ENCODE assay signal across 1 cellular context in the genomic region with DNA sequence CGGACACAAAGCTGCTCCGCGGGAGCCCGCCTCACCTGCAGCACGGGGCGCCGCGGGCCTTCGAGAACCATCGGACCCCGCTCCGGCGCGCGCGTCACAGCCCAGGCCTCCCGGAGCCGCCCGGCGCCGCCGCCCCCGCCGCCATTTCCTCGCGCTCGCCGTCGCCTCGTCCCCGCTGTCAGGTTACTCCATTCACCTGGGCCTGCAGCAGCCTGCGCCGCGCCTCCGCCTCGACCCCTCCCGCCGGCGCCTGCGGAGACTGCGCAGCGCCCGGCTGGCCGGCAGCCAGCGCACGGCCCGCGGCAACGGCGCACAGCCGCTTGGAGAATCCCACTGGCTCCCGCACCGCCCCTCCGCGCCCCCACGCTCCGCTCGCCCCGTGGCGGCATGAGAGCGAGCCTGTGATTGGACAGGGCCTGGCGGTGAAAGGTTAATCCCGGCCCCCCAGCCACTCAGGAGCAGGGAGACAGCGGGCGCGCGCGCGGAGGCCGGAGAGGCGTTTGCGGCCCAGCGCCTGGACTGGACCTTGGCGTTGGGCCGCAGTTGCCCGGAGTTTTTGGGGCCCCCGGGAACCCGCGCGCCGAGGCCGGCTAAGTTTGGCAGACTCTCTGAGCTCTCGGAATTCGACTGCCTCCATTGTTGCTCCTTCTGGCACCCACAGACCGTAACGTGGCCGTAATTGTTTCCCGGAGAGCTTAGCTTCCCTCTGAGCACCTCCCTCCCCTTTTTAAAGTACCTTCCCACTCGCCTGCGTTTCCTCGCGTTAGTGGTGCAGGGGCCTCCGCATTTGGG.
TF ChIP-seq lines count a peak whose summit lies in the region.

A gene with protein sequence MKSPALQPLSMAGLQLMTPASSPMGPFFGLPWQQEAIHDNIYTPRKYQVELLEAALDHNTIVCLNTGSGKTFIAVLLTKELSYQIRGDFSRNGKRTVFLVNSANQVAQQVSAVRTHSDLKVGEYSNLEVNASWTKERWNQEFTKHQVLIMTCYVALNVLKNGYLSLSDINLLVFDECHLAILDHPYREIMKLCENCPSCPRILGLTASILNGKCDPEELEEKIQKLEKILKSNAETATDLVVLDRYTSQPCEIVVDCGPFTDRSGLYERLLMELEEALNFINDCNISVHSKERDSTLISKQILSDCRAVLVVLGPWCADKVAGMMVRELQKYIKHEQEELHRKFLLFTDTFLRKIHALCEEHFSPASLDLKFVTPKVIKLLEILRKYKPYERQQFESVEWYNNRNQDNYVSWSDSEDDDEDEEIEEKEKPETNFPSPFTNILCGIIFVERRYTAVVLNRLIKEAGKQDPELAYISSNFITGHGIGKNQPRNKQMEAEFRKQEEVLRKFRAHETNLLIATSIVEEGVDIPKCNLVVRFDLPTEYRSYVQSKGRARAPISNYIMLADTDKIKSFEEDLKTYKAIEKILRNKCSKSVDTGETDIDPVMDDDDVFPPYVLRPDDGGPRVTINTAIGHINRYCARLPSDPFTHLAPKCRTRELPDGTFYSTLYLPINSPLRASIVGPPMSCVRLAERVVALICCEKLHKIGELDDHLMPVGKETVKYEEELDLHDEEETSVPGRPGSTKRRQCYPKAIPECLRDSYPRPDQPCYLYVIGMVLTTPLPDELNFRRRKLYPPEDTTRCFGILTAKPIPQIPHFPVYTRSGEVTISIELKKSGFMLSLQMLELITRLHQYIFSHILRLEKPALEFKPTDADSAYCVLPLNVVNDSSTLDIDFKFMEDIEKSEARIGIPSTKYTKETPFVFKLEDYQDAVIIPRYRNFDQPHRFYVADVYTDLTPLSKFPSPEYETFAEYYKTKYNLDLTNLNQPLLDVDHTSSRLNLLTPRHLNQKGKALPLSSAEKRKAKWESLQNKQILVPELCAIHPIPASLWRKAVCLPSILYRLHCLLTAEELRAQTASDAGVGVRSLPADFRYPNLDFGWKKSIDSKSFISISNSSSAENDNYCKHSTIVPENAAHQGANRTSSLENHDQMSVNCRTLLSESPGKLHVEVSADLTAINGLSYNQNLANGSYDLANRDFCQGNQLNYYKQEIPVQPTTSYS (N-terminal part only) (minus strand): TSS at position 335 of the 792 bp plus-strand sequence. CDS start 24,071 bp downstream, outside the sequence.

TF ChIP-seq in GM12878, 131 proteins besides CTCF, POLR2A, EP300 and RAD21 (continued from another document):
- TF ChIP-seq, protein P1, sequence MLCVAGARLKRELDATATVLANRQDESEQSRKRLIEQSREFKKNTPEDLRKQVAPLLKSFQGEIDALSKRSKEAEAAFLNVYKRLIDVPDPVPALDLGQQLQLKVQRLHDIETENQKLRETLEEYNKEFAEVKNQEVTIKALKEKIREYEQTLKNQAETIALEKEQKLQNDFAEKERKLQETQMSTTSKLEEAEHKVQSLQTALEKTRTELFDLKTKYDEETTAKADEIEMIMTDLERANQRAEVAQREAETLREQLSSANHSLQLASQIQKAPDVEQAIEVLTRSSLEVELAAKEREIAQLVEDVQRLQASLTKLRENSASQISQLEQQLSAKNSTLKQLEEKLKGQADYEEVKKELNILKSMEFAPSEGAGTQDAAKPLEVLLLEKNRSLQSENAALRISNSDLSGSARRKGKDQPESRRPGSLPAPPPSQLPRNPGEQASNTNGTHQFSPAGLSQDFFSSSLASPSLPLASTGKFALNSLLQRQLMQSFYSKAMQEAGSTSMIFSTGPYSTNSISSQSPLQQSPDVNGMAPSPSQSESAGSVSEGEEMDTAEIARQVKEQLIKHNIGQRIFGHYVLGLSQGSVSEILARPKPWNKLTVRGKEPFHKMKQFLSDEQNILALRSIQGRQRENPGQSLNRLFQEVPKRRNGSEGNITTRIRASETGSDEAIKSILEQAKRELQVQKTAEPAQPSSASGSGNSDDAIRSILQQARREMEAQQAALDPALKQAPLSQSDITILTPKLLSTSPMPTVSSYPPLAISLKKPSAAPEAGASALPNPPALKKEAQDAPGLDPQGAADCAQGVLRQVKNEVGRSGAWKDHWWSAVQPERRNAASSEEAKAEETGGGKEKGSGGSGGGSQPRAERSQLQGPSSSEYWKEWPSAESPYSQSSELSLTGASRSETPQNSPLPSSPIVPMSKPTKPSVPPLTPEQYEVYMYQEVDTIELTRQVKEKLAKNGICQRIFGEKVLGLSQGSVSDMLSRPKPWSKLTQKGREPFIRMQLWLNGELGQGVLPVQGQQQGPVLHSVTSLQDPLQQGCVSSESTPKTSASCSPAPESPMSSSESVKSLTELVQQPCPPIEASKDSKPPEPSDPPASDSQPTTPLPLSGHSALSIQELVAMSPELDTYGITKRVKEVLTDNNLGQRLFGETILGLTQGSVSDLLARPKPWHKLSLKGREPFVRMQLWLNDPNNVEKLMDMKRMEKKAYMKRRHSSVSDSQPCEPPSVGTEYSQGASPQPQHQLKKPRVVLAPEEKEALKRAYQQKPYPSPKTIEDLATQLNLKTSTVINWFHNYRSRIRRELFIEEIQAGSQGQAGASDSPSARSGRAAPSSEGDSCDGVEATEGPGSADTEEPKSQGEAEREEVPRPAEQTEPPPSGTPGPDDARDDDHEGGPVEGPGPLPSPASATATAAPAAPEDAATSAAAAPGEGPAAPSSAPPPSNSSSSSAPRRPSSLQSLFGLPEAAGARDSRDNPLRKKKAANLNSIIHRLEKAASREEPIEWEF (IDR thresholded peaks at IDR 0.05; ENCODE audit: insufficient replicate concordance, low read depth, low read length): no peak
- TF ChIP-seq, protein P2, sequence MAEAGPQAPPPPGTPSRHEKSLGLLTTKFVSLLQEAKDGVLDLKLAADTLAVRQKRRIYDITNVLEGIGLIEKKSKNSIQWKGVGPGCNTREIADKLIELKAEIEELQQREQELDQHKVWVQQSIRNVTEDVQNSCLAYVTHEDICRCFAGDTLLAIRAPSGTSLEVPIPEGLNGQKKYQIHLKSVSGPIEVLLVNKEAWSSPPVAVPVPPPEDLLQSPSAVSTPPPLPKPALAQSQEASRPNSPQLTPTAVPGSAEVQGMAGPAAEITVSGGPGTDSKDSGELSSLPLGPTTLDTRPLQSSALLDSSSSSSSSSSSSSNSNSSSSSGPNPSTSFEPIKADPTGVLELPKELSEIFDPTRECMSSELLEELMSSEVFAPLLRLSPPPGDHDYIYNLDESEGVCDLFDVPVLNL (IDR thresholded peaks at IDR 0.05; ENCODE audit: low read depth, low read length): no peak
- TF ChIP-seq SREBF1 (IDR thresholded peaks at IDR 0.05; ENCODE audit: low read length) (no peak), PAX5 (IDR thresholded peaks at IDR 0.05; ENCODE audit: borderline replicate concordance, low read depth, low read length) (peak; percentile 49; the same call in 1 of the 2 replicates), CBX3 (IDR thresholded peaks at IDR 0.05; ENCODE audit: borderline replicate concordance, low read depth) (no peak), RAD51 (IDR thresholded peaks at IDR 0.05) (no peak), STAT1 (conservative IDR thresholded peaks at IDR 0.05) (no peak), SIX5 (IDR thresholded peaks at IDR 0.05; ENCODE audit: low read depth, low read length, severe bottlenecking) (peak; percentile 27), SMAD5 (IDR thresholded peaks at IDR 0.05; ENCODE audit: low read depth) (no peak; the same call in 1 of the 2 replicates), ATF2 (IDR thresholded peaks at IDR 0.05; ENCODE audit: low read length) (no peak), GABPA (IDR thresholded peaks at IDR 0.05; ENCODE audit: low read depth) (no peak), CBFB (IDR thresholded peaks at IDR 0.05; ENCODE audit: low read depth) (no peak), SUZ12 (IDR thresholded peaks at IDR 0.05; ENCODE audit: unreplicated experiment) (no peak), CHD2 (IDR thresholded peaks at IDR 0.05; ENCODE audit: borderline replicate concordance, low read depth, low read length) (peak; percentile 61; the same call in 1 of the 2 replicates), NR2C2 (IDR thresholded peaks at IDR 0.05; ENCODE audit: borderline replicate concordance, control insufficient read depth, insufficient read length, low read depth) (peak; percentile 78), MEF2B (IDR thresholded peaks at IDR 0.05; ENCODE audit: partially characterized antibody, poor library complexity, severe bottlenecking) (peak; percentile 18), MYC (IDR thresholded peaks at IDR 0.05; ENCODE audit: insufficient read depth, insufficient read length, insufficient replicate concordance, low read length, severe bottlenecking) (no peak)
- TF ChIP-seq, protein P3, sequence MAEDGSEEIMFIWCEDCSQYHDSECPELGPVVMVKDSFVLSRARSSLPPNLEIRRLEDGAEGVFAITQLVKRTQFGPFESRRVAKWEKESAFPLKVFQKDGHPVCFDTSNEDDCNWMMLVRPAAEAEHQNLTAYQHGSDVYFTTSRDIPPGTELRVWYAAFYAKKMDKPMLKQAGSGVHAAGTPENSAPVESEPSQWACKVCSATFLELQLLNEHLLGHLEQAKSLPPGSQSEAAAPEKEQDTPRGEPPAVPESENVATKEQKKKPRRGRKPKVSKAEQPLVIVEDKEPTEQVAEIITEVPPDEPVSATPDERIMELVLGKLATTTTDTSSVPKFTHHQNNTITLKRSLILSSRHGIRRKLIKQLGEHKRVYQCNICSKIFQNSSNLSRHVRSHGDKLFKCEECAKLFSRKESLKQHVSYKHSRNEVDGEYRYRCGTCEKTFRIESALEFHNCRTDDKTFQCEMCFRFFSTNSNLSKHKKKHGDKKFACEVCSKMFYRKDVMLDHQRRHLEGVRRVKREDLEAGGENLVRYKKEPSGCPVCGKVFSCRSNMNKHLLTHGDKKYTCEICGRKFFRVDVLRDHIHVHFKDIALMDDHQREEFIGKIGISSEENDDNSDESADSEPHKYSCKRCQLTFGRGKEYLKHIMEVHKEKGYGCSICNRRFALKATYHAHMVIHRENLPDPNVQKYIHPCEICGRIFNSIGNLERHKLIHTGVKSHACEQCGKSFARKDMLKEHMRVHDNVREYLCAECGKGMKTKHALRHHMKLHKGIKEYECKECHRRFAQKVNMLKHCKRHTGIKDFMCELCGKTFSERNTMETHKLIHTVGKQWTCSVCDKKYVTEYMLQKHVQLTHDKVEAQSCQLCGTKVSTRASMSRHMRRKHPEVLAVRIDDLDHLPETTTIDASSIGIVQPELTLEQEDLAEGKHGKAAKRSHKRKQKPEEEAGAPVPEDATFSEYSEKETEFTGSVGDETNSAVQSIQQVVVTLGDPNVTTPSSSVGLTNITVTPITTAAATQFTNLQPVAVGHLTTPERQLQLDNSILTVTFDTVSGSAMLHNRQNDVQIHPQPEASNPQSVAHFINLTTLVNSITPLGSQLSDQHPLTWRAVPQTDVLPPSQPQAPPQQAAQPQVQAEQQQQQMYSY (CRISPR knock-in tag; IDR thresholded peaks at IDR 0.05): no peak
- TF ChIP-seq, protein P4, sequence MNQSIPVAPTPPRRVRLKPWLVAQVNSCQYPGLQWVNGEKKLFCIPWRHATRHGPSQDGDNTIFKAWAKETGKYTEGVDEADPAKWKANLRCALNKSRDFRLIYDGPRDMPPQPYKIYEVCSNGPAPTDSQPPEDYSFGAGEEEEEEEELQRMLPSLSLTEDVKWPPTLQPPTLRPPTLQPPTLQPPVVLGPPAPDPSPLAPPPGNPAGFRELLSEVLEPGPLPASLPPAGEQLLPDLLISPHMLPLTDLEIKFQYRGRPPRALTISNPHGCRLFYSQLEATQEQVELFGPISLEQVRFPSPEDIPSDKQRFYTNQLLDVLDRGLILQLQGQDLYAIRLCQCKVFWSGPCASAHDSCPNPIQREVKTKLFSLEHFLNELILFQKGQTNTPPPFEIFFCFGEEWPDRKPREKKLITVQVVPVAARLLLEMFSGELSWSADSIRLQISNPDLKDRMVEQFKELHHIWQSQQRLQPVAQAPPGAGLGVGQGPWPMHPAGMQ (IDR thresholded peaks at IDR 0.05; ENCODE audit: borderline replicate concordance): no peak
- TF ChIP-seq, protein P5, sequence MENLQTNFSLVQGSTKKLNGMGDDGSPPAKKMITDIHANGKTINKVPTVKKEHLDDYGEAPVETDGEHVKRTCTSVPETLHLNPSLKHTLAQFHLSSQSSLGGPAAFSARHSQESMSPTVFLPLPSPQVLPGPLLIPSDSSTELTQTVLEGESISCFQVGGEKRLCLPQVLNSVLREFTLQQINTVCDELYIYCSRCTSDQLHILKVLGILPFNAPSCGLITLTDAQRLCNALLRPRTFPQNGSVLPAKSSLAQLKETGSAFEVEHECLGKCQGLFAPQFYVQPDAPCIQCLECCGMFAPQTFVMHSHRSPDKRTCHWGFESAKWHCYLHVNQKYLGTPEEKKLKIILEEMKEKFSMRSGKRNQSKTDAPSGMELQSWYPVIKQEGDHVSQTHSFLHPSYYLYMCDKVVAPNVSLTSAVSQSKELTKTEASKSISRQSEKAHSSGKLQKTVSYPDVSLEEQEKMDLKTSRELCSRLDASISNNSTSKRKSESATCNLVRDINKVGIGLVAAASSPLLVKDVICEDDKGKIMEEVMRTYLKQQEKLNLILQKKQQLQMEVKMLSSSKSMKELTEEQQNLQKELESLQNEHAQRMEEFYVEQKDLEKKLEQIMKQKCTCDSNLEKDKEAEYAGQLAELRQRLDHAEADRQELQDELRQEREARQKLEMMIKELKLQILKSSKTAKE (IDR thresholded peaks at IDR 0.05; ENCODE audit: low read depth, poor library complexity, severe bottlenecking): no peak
